ENCODE assay signal across 8 cellular contexts in genomic region chr3:184337315-184337714, GRCh38. TPM values are rescaled to one million over a fixed set of nuclear protein-coding genes. Genes with fewer than 3 reads are reported as not detected.
DNase-seq lines count a peak whose midpoint lies in the region; ATAC-seq and TF ChIP-seq lines count a peak whose summit lies in the region.

FAM131A (plus strand) TSS chr3:184337600; CDS start chr3:184337631, 31 bp downstream.

- intact Hi-C loops in A673 (cut with micrococcal nuclease; ENCODE audit: unreplicated experiment): no loop called here
- intact Hi-C loops in right lobe of liver (cut with DNase I): no loop called here

- BruUV-seq in A673 (replicated peaks; lab: Mats Ljungman, UMichigan): no TSS peak

- H3K4me3 ChIP-seq in A673 (ENCODE audit: low read depth, low read length, poor library complexity, severe bottlenecking): peak within 1 kb of the TSS; percentile 90
- H3K4me3 ChIP-seq in right lobe of liver: peak within 1 kb of the TSS; percentile 65 to 69 (median 68)
- peak within 1 kb of the TSS; percentile 83 to 86 for H3K4me3 ChIP-seq in stomach smooth muscle (ENCODE audit: low read length in 2 of 2)

- no peaks in the 10 kb centered on the region for H3K27me3 Mint-ChIP-seq in chondrocyte (ENCODE audit: low read depth)

- H3K4me1 Mint-ChIP-seq in chondrocyte (ENCODE audit: low read depth): peaks cover 50% of the 10 kb centered on the region

- H3K9me3 ChIP-seq in A673 (ENCODE audit: low read depth, low read length, poor library complexity, severe bottlenecking) (no peaks in the 10 kb centered on the region), right lobe of liver (no peaks in the 10 kb centered on the region), stomach smooth muscle (ENCODE audit: control insufficient read depth in 2 of 2, low read length in 2 of 2) (no peaks in the 10 kb centered on the region)

- H3K27ac Mint-ChIP-seq in chondrocyte (ENCODE audit: unreplicated experiment): peak within 1 kb of the TSS; percentile 91

- peaks cover 30% of the 10 kb centered on the region for H3K4me1 ChIP-seq in A673 (ENCODE audit: insufficient read depth, low read length, poor library complexity, severe bottlenecking)
- peaks cover 0 to 6% (median 0%) of the 10 kb centered on the region in 4 donors for H3K4me1 ChIP-seq in right lobe of liver
- H3K4me1 ChIP-seq in stomach smooth muscle (ENCODE audit: control insufficient read depth, insufficient read depth, low read length): peaks cover 47% of the 10 kb centered on the region

- H3K36me3 Mint-ChIP-seq in chondrocyte (ENCODE audit: low read depth): peaks cover 24% of the 10 kb centered on the region

- TF ChIP-seq CTCF in A673 (conservative IDR thresholded peaks at IDR 0.05; ENCODE audit: low read depth, low read length) (no peak), chondrocyte (IDR thresholded peaks at IDR 0.05) (no peak), right lobe of liver (IDR thresholded peaks at IDR 0.05) (no peak)

- ATAC-seq in right lobe of liver (no peak), GM18520 (IDR thresholded peaks at IDR 0.05; ENCODE audit: unreplicated experiment) (no peak)

- H3K36me3 ChIP-seq in A673 (ENCODE audit: insufficient read depth, low read length, poor library complexity, severe bottlenecking) (peaks cover 29% of the 10 kb centered on the region), right lobe of liver (peaks cover 0 to 29% (median 16%) of the 10 kb centered on the region in 4 donors), stomach smooth muscle (ENCODE audit: control insufficient read depth in 2 of 2, insufficient read depth in 2 of 2, low read length in 2 of 2) (peaks cover 34 to 41% of the 10 kb centered on the region in 2 donors)

- POLR2A ChIA-PET in A673 (lab: Charles Lee; ENCODE audit: low non-redundant PET): no interaction called here

- H3K27ac ChIP-seq in A673 (ENCODE audit: low read depth, low read length, poor library complexity, severe bottlenecking) (peak within 1 kb of the TSS; percentile 95), right lobe of liver (peak within 1 kb of the TSS; percentile 70 to 91 (median 75)), stomach smooth muscle (ENCODE audit: low read length) (peak within 1 kb of the TSS; percentile 98)

- TF ChIP-seq POLR2A in right lobe of liver (IDR thresholded peaks at IDR 0.05): no peak

- H3K27me3 ChIP-seq in A673 (replicated peaks; ENCODE audit: insufficient read depth, low read depth, low read length, poor library complexity) (no peaks in the 10 kb centered on the region), right lobe of liver (no peaks in the 10 kb centered on the region), stomach smooth muscle (ENCODE audit: control insufficient read depth in 1 of 2, insufficient read depth in 2 of 2, low read length in 2 of 2) (no peaks in the 10 kb centered on the region)

- no peaks in the 10 kb centered on the region for H3K9me3 Mint-ChIP-seq in chondrocyte (ENCODE audit: low read depth)

- peak within 1 kb of the TSS; percentile 80 for H3K4me3 Mint-ChIP-seq in chondrocyte (ENCODE audit: unreplicated experiment)

- peak within 1 kb of the TSS; percentile 88 to 90 for H3K9ac ChIP-seq in stomach smooth muscle (ENCODE audit: low read length in 2 of 2)

- DNase-seq in A673 (ENCODE audit: low spot score) (no peak), M059J (ENCODE audit: low read depth) (no peak), chondrocyte (ENCODE audit: low spot score) (no peak), right lobe of liver (no peak), NCI-H146 treated with DMSO at 0.1 percent for 48 hours (lab: John Stamatoyannopoulos, UW; ENCODE audit: unreplicated experiment) (no peak)
- no peak for DNase-seq in central memory CD4-positive, alpha-beta T cell

- 92% methylated on average over 3 of the region's 8 CpGs for WGBS in right lobe of liver (ENCODE audit: insufficient coverage, low coverage, low lambda C conversion rate, missing lambda C conversion rate)

- CTCF ChIA-PET in A673 (lab: Charles Lee): no interaction called here

RNA-seq across cellular contexts. Expression of gene FAM131A, which starts in this region (rescaled TPM):
- 15.1 and 23.2 TPM in 2 replicates for total RNA-seq in A673 (2021)
- 14.1 and 24.6 TPM in 2 replicates for total RNA-seq in M059J (2014; rRNA removed; shearing (Covaris generic))
- total RNA-seq in chondrocyte: 13.4 to 15.3 TPM (median 13.4 TPM) in 3 replicates
- 1 to 10 TPM; 2.4 to 6.5 (median 3.1) TPM for total RNA-seq in right lobe of liver
